ENCODE assay signal across 18 cellular contexts in genomic region chr3:142031575-142031974, GRCh38.
DNase-seq lines count a peak whose midpoint lies in the region; ATAC-seq, FAIRE-seq and TF ChIP-seq lines count a peak whose summit lies in the region.
"Had no signal": no experiment of that assay in that cellular context is flagged by ENCODE, and none has a peak within 500 bp of the region (broad histone marks: within the 10 kb centered on the region; RNA-seq: fewer than 3 reads in every experiment).

No MANE protein-coding gene starts in this region.

- peak overlapping the region; percentile 13 for H3K27ac Mint-ChIP-seq in nephron progenitor cell
- H3K27ac Mint-ChIP-seq: HFFc6 had no signal

- H3K27me3 ChIP-seq in HL-60 (ENCODE audit: insufficient read depth, poor library complexity, severe bottlenecking): no peaks in the 10 kb centered on the region
- no peaks in the 10 kb centered on the region for H3K27me3 ChIP-seq in K562 (ENCODE audit: control insufficient read depth in 2 of 2, insufficient read depth in 2 of 2, low read length in 2 of 2)

- DNase-seq in HL-60 (ENCODE audit: low read depth in 1 of 2, low spot score in 1 of 2) (no peak), K562 (ENCODE audit: extremely low read depth in 1 of 4, low spot score in 3 of 4) (no peak), nephron progenitor cell (no peak), NOMO-1 treated with dmso at 0.1 percent for 144 hours (lab: John Stamatoyannopoulos, UW; ENCODE audit: unreplicated experiment) (no peak), NCI-H187 (lab: John Stamatoyannopoulos, UW) (no peak)
- no peak for DNase-seq in activated CD4-positive, CD25-positive, alpha-beta regulatory T cell treated with anti-CD3 and anti-CD28 coated beads, Interleukin-2, amount 50 U/mL, for 72 hours
- DNase-seq: C1 segment of cervical spinal cord; Calu3; CD4-positive, alpha-beta memory T cell; COR-L47; DMS53; DMS79 treated with DMSO at 0.1 percent for 48 hours; GOT3; HFFc6 had no signal

- no peaks in the 10 kb centered on the region for H3K9me3 ChIP-seq in K562 (replicated peaks; ENCODE audit: control insufficient read depth, insufficient read depth, low read depth, low read length)
- H3K9me3 ChIP-seq: HAP-1 had no signal

- TF ChIP-seq CTCF in HL-60 (IDR thresholded peaks at IDR 0.05; ENCODE audit: insufficient read depth, low read length) (no peak), K562 (IDR thresholded peaks at IDR 0.05 in 2 of 3, conservative IDR thresholded peaks at IDR 0.05 in 1 of 3; ENCODE audit: insufficient read depth in 2 of 3, low read depth in 1 of 3, low read length in 3 of 3) (no peak), nephron progenitor cell (IDR thresholded peaks at IDR 0.05) (no peak)

- H3K4me2 ChIP-seq in K562 (ENCODE audit: insufficient read depth, low read length): no peak overlapping the region

- H3K9me3 Mint-ChIP-seq in nephron progenitor cell: peaks cover 2% of the 10 kb centered on the region
- H3K9me3 Mint-ChIP-seq: CD4-positive, alpha-beta memory T cell; HFFc6 had no signal

- ATAC-seq in K562: no peak

- H2AFZ ChIP-seq in K562 (ENCODE audit: low read depth, low read length): no peak overlapping the region

- no peaks in the 10 kb centered on the region for H3K36me3 ChIP-seq in K562 (ENCODE audit: control insufficient read depth, insufficient read depth, low read length)
- H3K36me3 ChIP-seq: HAP-1 had no signal

- H3K4me1 ChIP-seq in K562 (replicated peaks in 1 of 2; ENCODE audit: control insufficient read depth in 2 of 2, insufficient read depth in 2 of 2, low read length in 2 of 2): peaks cover 2 to 16% of the 10 kb centered on the region in 2 experiments; a peak in 3 of 5 replicates

- H3K27ac ChIP-seq in HL-60 (replicated peaks) (peak overlapping the region; percentile 12), K562 (ENCODE audit: extremely low read depth, low read depth, low read length) (no peak overlapping the region)

- POLR2A ChIA-PET in K562 (lab: Yijun Ruan, JAX): interaction anchor here (0.6 kb wide), 1 partner anchor 561 kb away, joined by 3 read pairs; no protein-coding TSS in a partner anchor

- intact Hi-C loops in K562 (cut with micrococcal nuclease): no loop called here

- in situ Hi-C loops in K562 (cut with MboI): no loop called here

- TF ChIP-seq POLR2A in K562 (conservative IDR thresholded peaks at IDR 0.05): no peak

- H3K4me3 ChIP-seq in HL-60 (replicated peaks; ENCODE audit: insufficient read depth, low read length) (no peak overlapping the region), K562 (no peak overlapping the region)
- H3K4me3 ChIP-seq: HAP-1 had no signal

- no peak overlapping the region for H3K4me3 Mint-ChIP-seq in nephron progenitor cell
- H3K4me3 Mint-ChIP-seq: CD4-positive, alpha-beta memory T cell; HFFc6 had no signal

- H3K4me1 Mint-ChIP-seq in nephron progenitor cell: peaks cover 20% of the 10 kb centered on the region

- no peak for TF ChIP-seq RAD21 in K562 (CRISPR knock-in tag; conservative IDR thresholded peaks at IDR 0.05 in 1 of 2, IDR thresholded peaks at IDR 0.05 in 1 of 2)

- H3K27me3 Mint-ChIP-seq in nephron progenitor cell (ENCODE audit: low read depth, poor library complexity): no peaks in the 10 kb centered on the region
- H3K27me3 Mint-ChIP-seq: CD4-positive, alpha-beta memory T cell had no signal

- H3K36me3 Mint-ChIP-seq in nephron progenitor cell (ENCODE audit: low read depth): peaks cover 20% of the 10 kb centered on the region

- no peaks in the 10 kb centered on the region for H4K20me1 ChIP-seq in K562 (replicated peaks; ENCODE audit: control insufficient read depth, insufficient read depth, low read length)

- no peaks in the 10 kb centered on the region for H3K9me1 ChIP-seq in K562 (ENCODE audit: control insufficient read depth, insufficient read depth, low read length)

- H3K79me2 ChIP-seq in K562 (ENCODE audit: control insufficient read depth, insufficient read depth, low read length): peaks cover 16% of the 10 kb centered on the region

- CTCF ChIA-PET in K562 (lab: Yijun Ruan, JAX; ENCODE audit: low intra/inter-chr PET ratio): no interaction called here

- FAIRE-seq in K562 (lab: Jason Lieb, UNC): no peak
- FAIRE-seq: G401.6, GM12892, H54 had no signal

- TF ChIP-seq EP300 in K562 (IDR thresholded peaks at IDR 0.05; ENCODE audit: low read length): no peak

- no TSS peak for BruUV-seq in K562 (replicated peaks; lab: Mats Ljungman, UMichigan)

- H3K9ac ChIP-seq in K562 (ENCODE audit: insufficient read depth in 1 of 2, low read depth in 2 of 2, low read length in 2 of 2): no peak overlapping the region

TF ChIP-seq in K562, 482 proteins besides CTCF, POLR2A, EP300 and RAD21:
- TF ChIP-seq EWSR1 (IDR thresholded peaks at IDR 0.05; ENCODE audit: borderline replicate concordance, low read depth, partially characterized antibody) (no peak), CREB3 (tag; conservative IDR thresholded peaks at IDR 0.05; ENCODE audit: low read depth) (no peak), NFIX (CRISPR knock-in tag; IDR thresholded peaks at IDR 0.05; ENCODE audit: low read depth) (peak; percentile 56; the same call in 1 of the 2 replicates), ZNF408 (CRISPR knock-in tag; IDR thresholded peaks at IDR 0.05; ENCODE audit: low read depth) (no peak), MED1 (CRISPR knock-in tag; IDR thresholded peaks at IDR 0.05; ENCODE audit: borderline replicate concordance) (no peak), TFE3 (CRISPR knock-in tag; IDR thresholded peaks at IDR 0.05) (no peak), SLC30A9 (CRISPR knock-in tag; IDR thresholded peaks at IDR 0.05) (no peak), NFIC (IDR thresholded peaks at IDR 0.05) (peak; percentile 82), ZFP91 (CRISPR knock-in tag; IDR thresholded peaks at IDR 0.05) (no peak), RBM14 (IDR thresholded peaks at IDR 0.05; ENCODE audit: borderline replicate concordance, insufficient read depth, low read depth, low read length) (no peak), PBX2 (CRISPR knock-in tag; IDR thresholded peaks at IDR 0.05; ENCODE audit: low read depth) (no peak), PBX2 (tag; conservative IDR thresholded peaks at IDR 0.05; ENCODE audit: low read depth) (no peak)
